26 cellular contexts compared by ENCODE assay signal in genomic region chr11:33272338-33273107, GRCh38.
"Had no signal": no experiment of that assay in that cellular context is flagged by ENCODE, and none has a peak within 500 bp of the region (broad histone marks: within the 10 kb centered on the region; RNA-seq: fewer than 3 reads in every experiment).

No MANE protein-coding gene starts in this region.

- ATAC-seq: activated naive CD4-positive, alpha-beta T cell treated with anti-CD3 and anti-CD28 coated beads, Interleukin-2, amount 50 U/mL, for 72 hours; activated T-cell treated with anti-CD3 and anti-CD28 coated beads, Interleukin-2, amount 50 U/mL, for 72 hours; foreskin keratinocyte; left lobe of liver; naive thymus-derived CD4-positive, alpha-beta T cell; upper lobe of right lung had no signal

- H3K27me3 ChIP-seq: esophagus muscularis mucosa, foreskin keratinocyte, heart right ventricle, neural progenitor cell, right lobe of liver, upper lobe of right lung had no signal

- DNase-seq: activated CD4-positive, alpha-beta T cell treated with anti-CD3 and anti-CD28 coated beads for 4 hours; activated CD4-positive, alpha-beta T cell treated with anti-CD3 and anti-CD28 coated beads, Interleukin-2, amount 50 U/mL, for 4 hours; activated CD4-positive, CD25-positive, alpha-beta regulatory T cell; activated naive CD4-positive, alpha-beta T cell; activated T-cell treated with anti-CD3 and anti-CD28 coated beads for 4 hours; activated T-cell treated with anti-CD3 and anti-CD28 coated beads, Interleukin-2, amount 50 U/mL, for 72 hours; anterior cingulate cortex; cerebellar nuclear complex; foreskin keratinocyte; heart right ventricle; naive thymus-derived CD4-positive, alpha-beta T cell; right lobe of liver; SK-N-SH; stimulated activated CD4-positive, alpha-beta T cell treated with anti-CD3 and anti-CD28 coated beads, Interleukin-2, amount 100 ng/mL, for 48 hours; stimulated activated naive CD4-positive, alpha-beta T cell treated with Interleukin-2 at 50 U/mL for 16 hours; SW 1271; T1000; upper lobe of right lung had no signal

- H3K9me3 ChIP-seq: esophagus muscularis mucosa, heart right ventricle, right lobe of liver, SK-N-SH, thoracic aorta, upper lobe of right lung had no signal

- H3K36me3 ChIP-seq: esophagus muscularis mucosa, heart right ventricle, neural progenitor cell, right lobe of liver, thoracic aorta, upper lobe of right lung had no signal

- H3K4me3 Mint-ChIP-seq: activated T-cell treated with anti-CD3 and anti-CD28 coated beads, Interleukin-2, amount 50 U/mL, for 72 hours; mesothelial cell of epicardium; neural progenitor cell; T-helper 1 cell treated with Interleukin-12 subunit alpha and Interleukin-12 subunit beta and Interleukin-4 antibody, amounts not matched to agents 30 μg/mL and 1 μg/mL, for 36 hours had no signal

- H3K4me3 ChIP-seq: coronary artery, esophagus muscularis mucosa, heart right ventricle, neural progenitor cell, right lobe of liver, thoracic aorta, upper lobe of right lung had no signal

- H3K27ac Mint-ChIP-seq: activated T-cell treated with anti-CD3 and anti-CD28 coated beads, Interleukin-2, amount 50 U/mL, for 72 hours; mesothelial cell of epicardium; neural progenitor cell; T-helper 1 cell treated with Interleukin-12 subunit alpha and Interleukin-12 subunit beta and Interleukin-4 antibody, amounts not matched to agents 30 μg/mL and 1 μg/mL, for 36 hours had no signal

- H3K4me1 ChIP-seq: neural progenitor cell had no signal

- H3K27me3 Mint-ChIP-seq: naive thymus-derived CD4-positive, alpha-beta T cell had no signal

- H3K27ac ChIP-seq: coronary artery, foreskin keratinocyte, neural progenitor cell, right lobe of liver, thoracic aorta, upper lobe of right lung had no signal

- H3K36me3 Mint-ChIP-seq: mesothelial cell of epicardium had no signal

- H3K9me3 Mint-ChIP-seq: activated naive CD4-positive, alpha-beta T cell treated with anti-CD3 and anti-CD28 coated beads, Interleukin-2, amount 50 U/mL, for 72 hours; activated T-cell treated with anti-CD3 and anti-CD28 coated beads, Interleukin-2, amount 50 U/mL, for 72 hours; mesothelial cell of epicardium; neural progenitor cell; T-helper 1 cell treated with Interleukin-12 subunit alpha and Interleukin-12 subunit beta and Interleukin-4 antibody, amounts not matched to agents 30 μg/mL and 1 μg/mL, for 36 hours had no signal

- H3K4me1 Mint-ChIP-seq: neural progenitor cell had no signal
